In genomic region chr2:229474125-229474524, GRCh38 we compare ENCODE assay signal across 1 cellular context.
TF ChIP-seq lines count a peak whose summit lies in the region.

No MANE protein-coding gene starts in this region.

TF ChIP-seq in GM23338, 12 proteins besides CTCF, POLR2A, EP300 and RAD21 (continued from another document):
- TF ChIP-seq ETS1 (IDR thresholded peaks at IDR 0.05) (no peak), JUNB (IDR thresholded peaks at IDR 0.05; ENCODE audit: unreplicated experiment) (no peak), NANOG (IDR thresholded peaks at IDR 0.05; ENCODE audit: borderline replicate concordance) (no peak), ZNF462 (CRISPR knock-in tag; IDR thresholded peaks at IDR 0.05) (no peak), CREB1 (CRISPR knock-in tag; IDR thresholded peaks at IDR 0.05; ENCODE audit: low read depth) (no peak), POLR2AphosphoS5 (IDR thresholded peaks at IDR 0.05; ENCODE audit: low read depth) (no peak), EZH2 (IDR thresholded peaks at IDR 0.05; ENCODE audit: low read depth, unreplicated experiment) (no peak), ZNF114 (CRISPR knock-in tag; IDR thresholded peaks at IDR 0.05) (no peak), ZNF331 (CRISPR knock-in tag; IDR thresholded peaks at IDR 0.05; ENCODE audit: low read depth) (no peak)
TF ChIP-seq in GM23338: peak in this region for 0.
